In the genomic region with DNA sequence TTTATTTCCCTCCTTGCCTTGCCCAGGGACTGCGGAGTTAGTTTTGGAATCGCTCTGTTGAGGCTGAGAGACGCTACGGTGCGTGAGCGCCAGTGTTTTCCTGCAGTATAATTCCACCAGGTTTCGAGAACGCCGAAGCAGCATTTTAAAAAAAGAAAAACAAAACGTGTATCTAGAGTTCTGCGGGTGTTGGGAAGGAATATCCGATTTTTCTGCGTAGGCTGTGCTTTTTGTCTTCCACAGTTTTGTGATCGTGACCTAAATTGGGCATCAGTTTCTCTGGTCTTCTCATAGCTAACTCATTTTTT, we compare ENCODE assay signal across 8 cellular contexts. TPM values are rescaled to one million over a fixed set of nuclear protein-coding genes. Genes with fewer than 3 reads are reported as not detected.
A peak's percentile ranks its signal among the peaks of the same experiment; 100 is the strongest.
DNase-seq lines count a peak whose midpoint lies in the region; ATAC-seq and TF ChIP-seq lines count a peak whose summit lies in the region.

No MANE protein-coding gene starts in this region.

- ATAC-seq in GM21381 (IDR thresholded peaks at IDR 0.05; ENCODE audit: unreplicated experiment) (peak; percentile 1), HG02981 (IDR thresholded peaks at IDR 0.05; ENCODE audit: unreplicated experiment) (no peak), GM21360 (IDR thresholded peaks at IDR 0.05; ENCODE audit: unreplicated experiment) (no peak)

- H3K36me3 ChIP-seq in SK-N-MC (ENCODE audit: insufficient read depth, low read length) (peaks cover 9% of the 10 kb centered on the region; the same call in 1 of the 2 replicates), skeletal muscle satellite cell (ENCODE audit: insufficient read depth, low read length) (peaks cover 4% of the 10 kb centered on the region)

- H3K27me3 ChIP-seq in skeletal muscle satellite cell (ENCODE audit: control insufficient read depth, insufficient read depth, low read length), result no peaks in the 10 kb centered on the region

- no peak for TF ChIP-seq CTCF in fibroblast of the aortic adventitia (IDR thresholded peaks at IDR 0.05; ENCODE audit: insufficient read depth, low read length)

- H3K4me2 ChIP-seq in skeletal muscle satellite cell (ENCODE audit: low read length), result peak overlapping the region; percentile 76

- H3K27ac ChIP-seq in SK-N-MC, result peak overlapping the region; percentile 25; the same call in 1 of the 2 replicates

- peaks cover 17% of the 10 kb centered on the region for H3K4me1 ChIP-seq in skeletal muscle satellite cell (ENCODE audit: control insufficient read depth, insufficient read depth, low read length)

- H3K4me3 ChIP-seq in SK-N-MC (peak overlapping the region; percentile 91), fibroblast of the aortic adventitia (ENCODE audit: low read depth, low read length) (peak overlapping the region; percentile 88), skeletal muscle satellite cell (ENCODE audit: low read length) (peak overlapping the region; percentile 99)

- H3K9me3 ChIP-seq in SK-N-MC (ENCODE audit: low read depth, low read length) (no peaks in the 10 kb centered on the region), skeletal muscle satellite cell (replicated peaks; ENCODE audit: low read length) (no peaks in the 10 kb centered on the region)

- H3K9ac ChIP-seq in SK-N-MC (ENCODE audit: insufficient read length) (peak overlapping the region; percentile 86), skeletal muscle satellite cell (ENCODE audit: low read depth, low read length) (peak overlapping the region; percentile 97)

- DNase-seq in SK-N-MC (ENCODE audit: low read depth, low spot score), result no peak
- DNase-seq in fibroblast of the aortic adventitia (ENCODE audit: low read depth), result peak; percentile 47
- no peak for DNase-seq in NCI-H526 (lab: John Stamatoyannopoulos, UW)
- no peak for DNase-seq in SHP77 treated with DMSO at 0.1 percent for 48 hours (lab: John Stamatoyannopoulos, UW)

RNA-seq across cellular contexts. Expression of gene DNM1L, which starts 0.8 kb away (rescaled TPM):
- total RNA-seq in fibroblast of the aortic adventitia (ENCODE audit: low replicate concordance), result 30.7 and 73.5 TPM in 2 replicates
- total RNA-seq in skeletal muscle satellite cell (2012; rRNA removed), result 65.7 and 84.9 TPM in 2 replicates
